16 cellular contexts compared by ENCODE assay signal in the genomic region with DNA sequence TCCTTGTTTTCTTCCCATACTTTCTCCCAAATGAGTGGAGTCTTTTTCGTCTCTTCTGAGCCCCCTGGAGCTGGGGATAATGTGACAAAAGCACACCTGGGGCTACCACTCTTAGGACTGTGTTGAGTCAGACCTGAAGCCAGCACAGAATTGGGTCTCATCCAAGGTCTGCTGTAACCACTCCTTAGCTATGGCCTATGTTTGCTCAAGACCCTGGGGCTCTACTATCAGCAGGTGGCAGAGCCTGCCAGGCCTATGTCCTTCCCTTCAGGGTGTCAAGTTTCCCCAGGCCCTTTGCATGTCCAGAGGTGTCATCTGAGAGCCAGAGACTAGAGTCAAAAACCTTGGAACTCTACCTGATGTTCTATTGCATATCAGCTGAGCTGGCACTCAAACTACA.
"Had no signal": no experiment of that assay in that cellular context is flagged by ENCODE, and none has a peak within 500 bp of the region (broad histone marks: within the 10 kb centered on the region; RNA-seq: fewer than 3 reads in every experiment).

No MANE protein-coding gene starts in this region.

- ATAC-seq: activated T-cell treated with anti-CD3 and anti-CD28 coated beads, Interleukin-2, amount 50 U/mL, for 72 hours; mucosa of descending colon had no signal

- DNase-seq: activated CD4-positive, alpha-beta T cell treated with anti-CD3 and anti-CD28 coated beads for 1 hour; activated CD8-positive, alpha-beta memory T cell treated with anti-CD3 and anti-CD28 coated beads for 24 hours; activated CD8-positive, alpha-beta memory T cell treated with anti-CD3 and anti-CD28 coated beads, Interleukin-2, amount 50 U/mL, for 48 hours; activated effector memory CD4-positive, alpha-beta T cell treated with anti-CD3 and anti-CD28 coated beads, Interleukin-2, amount 50 U/mL, for 16 hours; activated T-cell treated with anti-CD3 and anti-CD28 coated beads, Interleukin-2, amount 50 U/mL, for 72 hours; effector CD8-positive, alpha-beta T cell; mesenchymal stem cell; mucosa of descending colon; naive B cell; stimulated activated naive CD4-positive, alpha-beta T cell had no signal

- H3K36me3 ChIP-seq: ascending aorta had no signal

- H3K4me1 ChIP-seq: ascending aorta had no signal

- H3K4me3 ChIP-seq: ascending aorta, mucosa of descending colon had no signal

- H3K27me3 ChIP-seq: ascending aorta had no signal

- H3K4me3 Mint-ChIP-seq: activated naive CD4-positive, alpha-beta T cell treated with anti-CD3 and anti-CD28 coated beads, Interleukin-2, amount 50 U/mL, for 24 hours; activated T-cell treated with anti-CD3 and anti-CD28 coated beads, Interleukin-2, amount 50 U/mL, for 72 hours; dendritic cell treated with granulocyte-macrophage colony-stimulating factor and Interleukin-4, amounts not matched to agents 40 ng/mL and 50 ng/mL, for 4 days; naive B cell; neural crest cell had no signal

- H3K4me1 Mint-ChIP-seq: activated naive CD4-positive, alpha-beta T cell treated with anti-CD3 and anti-CD28 coated beads, Interleukin-2, amount 50 U/mL, for 24 hours; naive B cell; neural crest cell had no signal

- H3K27ac ChIP-seq: ascending aorta, VCaP had no signal

- H3K9me3 ChIP-seq: mucosa of descending colon had no signal

- H3K27ac Mint-ChIP-seq: activated naive CD4-positive, alpha-beta T cell treated with anti-CD3 and anti-CD28 coated beads, Interleukin-2, amount 50 U/mL, for 24 hours; activated T-cell treated with anti-CD3 and anti-CD28 coated beads, Interleukin-2, amount 50 U/mL, for 72 hours; dendritic cell treated with granulocyte-macrophage colony-stimulating factor and Interleukin-4, amounts not matched to agents 40 ng/mL and 50 ng/mL, for 4 days; naive B cell; progenitor cell of endocrine pancreas had no signal
